Comparison of ENCODE assay signal across 8 cellular contexts in the genomic region with DNA sequence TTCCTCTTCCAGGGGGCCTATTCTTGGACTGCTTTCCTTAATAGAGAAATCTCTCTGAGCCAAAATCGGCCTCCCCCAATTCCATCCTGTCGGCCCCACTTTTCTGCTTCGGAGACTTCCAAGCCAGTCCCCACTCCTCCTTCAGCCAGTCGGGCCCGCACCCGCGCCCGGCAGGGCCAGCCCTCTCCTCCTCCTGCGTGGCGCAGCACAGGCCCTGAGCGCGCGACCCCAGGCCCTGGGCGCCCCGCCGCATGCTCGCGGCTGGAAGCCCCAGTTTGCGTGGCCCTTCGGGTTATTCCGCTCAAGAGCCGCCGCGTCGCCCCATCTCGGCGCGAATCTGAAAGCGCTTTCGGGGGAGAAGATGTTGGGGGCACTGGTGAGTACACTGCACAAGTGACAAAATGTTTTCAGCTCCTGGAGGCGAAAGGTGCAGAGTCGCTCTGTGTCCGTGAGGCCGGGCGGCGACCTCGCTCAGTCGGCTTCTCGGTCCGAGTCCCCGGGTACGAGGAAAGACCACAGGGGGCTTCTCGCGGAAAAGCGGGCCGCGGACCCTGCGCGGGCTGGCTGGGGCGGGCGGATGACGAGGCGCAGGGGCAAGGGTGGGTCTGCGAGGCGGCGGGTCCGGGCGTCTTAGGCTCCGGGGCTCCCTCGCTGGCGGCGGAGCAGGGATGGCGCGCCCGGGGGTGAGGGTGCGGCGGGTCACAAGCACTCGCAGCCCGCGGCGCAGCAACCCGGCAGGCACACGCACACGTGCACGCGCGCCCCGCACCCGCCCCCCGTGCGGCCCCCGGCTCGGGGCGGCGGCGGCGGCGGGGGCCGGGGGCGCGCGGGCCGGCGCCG. TPM values are rescaled to one million over a fixed set of nuclear protein-coding genes. Genes with fewer than 3 reads are reported as not detected.
A peak's percentile ranks its signal among the peaks of the same experiment; 100 is the strongest.
DNase-seq lines count a peak whose midpoint lies in the region; ATAC-seq and TF ChIP-seq lines count a peak whose summit lies in the region.

Gene IL17D, plus strand, starts transcription at position 755 of the 840 bp plus-strand sequence. CDS start 303 bp downstream, outside the sequence.

- peak within 1 kb of the TSS; percentile 61 for H3K4me3 ChIP-seq in AG10803 (ENCODE audit: low read length)
- peak within 1 kb of the TSS; percentile 68 to 80 (median 76) for H3K4me3 ChIP-seq in breast epithelium

- intact Hi-C loops in breast epithelium (cut with DNase I; ENCODE audit: low total_unique reads), result no loop called here

- H3K36me3 ChIP-seq in breast epithelium, result no peaks in the 10 kb centered on the region

- ATAC-seq in GM18861 (IDR thresholded peaks at IDR 0.05; ENCODE audit: unreplicated experiment), result peak; percentile 4
- peak; percentile 29 for ATAC-seq in HG03097 (IDR thresholded peaks at IDR 0.05; ENCODE audit: low FRiP score, unreplicated experiment)

- no peaks in the 10 kb centered on the region for H3K27me3 ChIP-seq in breast epithelium

- no peaks in the 10 kb centered on the region for H3K9me3 ChIP-seq in breast epithelium

- peak within 1 kb of the TSS; percentile 36 to 76 for H3K27ac ChIP-seq in breast epithelium

- TF ChIP-seq POLR2A in breast epithelium (IDR thresholded peaks at IDR 0.05), result no peak

- TF ChIP-seq CTCF in AG10803 (conservative IDR thresholded peaks at IDR 0.05; ENCODE audit: low read length) (no peak), breast epithelium (IDR thresholded peaks at IDR 0.05) (no peak)

- no peak for DNase-seq in AG10803 (ENCODE audit: low read depth)
- DNase-seq in SW480 (ENCODE audit: low spot score), result peak; percentile 56
- no peak for DNase-seq in breast epithelium (ENCODE audit: low spot score in 2 of 2)
- DNase-seq in kidney tubule cell (ENCODE audit: low spot score), result peak; percentile 28
- peak; percentile 42 for DNase-seq in stimulated activated CD4-positive, alpha-beta T cell treated with anti-CD3 and anti-CD28 coated beads, Interleukin-4, amount 100 ng/mL, for 1 hour
- DNase-seq in dedifferentiated amniotic fluid mesenchymal stem cell (ENCODE audit: extremely low spot score), result no peak

- no peaks in the 10 kb centered on the region for H3K4me1 ChIP-seq in breast epithelium

RNA-seq across cellular contexts. Expression of gene IL17D, which starts in this region (rescaled TPM):
- 1 to 10 TPM in 2 of 3 donors, under 1 TPM in 1; 0.73 to 6.7 (median 2.0) TPM for total RNA-seq in breast epithelium

Comparison
In these comparisons a context has a peak if more than half of its experiments do, and no peak if none do; other contexts are left out.
1. DNase-seq: peak in SW480 (single experiment), kidney tubule cell (single experiment) and stimulated activated CD4-positive, alpha-beta T cell treated with anti-CD3 and anti-CD28 coated beads, Interleukin-4, amount 100 ng/mL, for 1 hour (single experiment); none in AG10803 (single experiment), breast epithelium (0 of 2) and dedifferentiated amniotic fluid mesenchymal stem cell (single experiment).